Comparison of ENCODE assay signal across 1 cellular context in the genomic region with DNA sequence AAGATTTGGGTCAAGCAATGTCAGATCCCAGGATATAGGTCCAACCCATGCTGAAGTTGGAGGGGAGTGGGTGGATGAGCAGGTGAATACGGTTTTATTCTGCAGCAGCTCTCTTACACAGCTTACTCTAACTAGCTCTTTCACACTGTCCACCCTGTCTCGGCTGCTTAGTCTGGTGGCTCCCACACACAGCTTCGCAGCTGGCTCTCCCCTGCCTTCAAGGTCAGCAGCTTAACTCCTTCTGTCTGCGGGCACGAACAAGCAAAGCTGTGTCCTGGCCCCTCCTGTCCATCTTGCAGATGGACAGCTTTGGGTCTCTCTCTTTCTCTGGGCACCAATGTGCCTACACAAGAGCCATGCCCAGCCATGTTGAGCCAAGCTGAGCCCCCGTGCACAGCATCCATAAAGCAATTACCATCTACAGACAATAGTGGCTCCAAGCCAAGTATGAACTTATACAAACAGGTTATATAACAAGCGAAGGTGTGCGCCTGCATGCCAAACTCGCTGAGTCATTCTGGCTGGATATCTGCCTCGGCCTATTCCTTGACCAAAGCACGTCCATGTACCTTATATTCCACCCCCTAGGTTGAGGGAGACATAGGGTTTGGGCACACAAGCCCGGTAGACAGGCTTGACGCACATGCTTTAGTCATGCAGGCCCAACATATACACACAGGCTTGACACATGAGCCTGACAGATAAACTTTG.
TF ChIP-seq lines count a peak whose summit lies in the region.

No MANE protein-coding gene starts in this region.

TF ChIP-seq in GM23338, 12 proteins besides CTCF, POLR2A, EP300 and RAD21:
- TF ChIP-seq, protein P1, sequence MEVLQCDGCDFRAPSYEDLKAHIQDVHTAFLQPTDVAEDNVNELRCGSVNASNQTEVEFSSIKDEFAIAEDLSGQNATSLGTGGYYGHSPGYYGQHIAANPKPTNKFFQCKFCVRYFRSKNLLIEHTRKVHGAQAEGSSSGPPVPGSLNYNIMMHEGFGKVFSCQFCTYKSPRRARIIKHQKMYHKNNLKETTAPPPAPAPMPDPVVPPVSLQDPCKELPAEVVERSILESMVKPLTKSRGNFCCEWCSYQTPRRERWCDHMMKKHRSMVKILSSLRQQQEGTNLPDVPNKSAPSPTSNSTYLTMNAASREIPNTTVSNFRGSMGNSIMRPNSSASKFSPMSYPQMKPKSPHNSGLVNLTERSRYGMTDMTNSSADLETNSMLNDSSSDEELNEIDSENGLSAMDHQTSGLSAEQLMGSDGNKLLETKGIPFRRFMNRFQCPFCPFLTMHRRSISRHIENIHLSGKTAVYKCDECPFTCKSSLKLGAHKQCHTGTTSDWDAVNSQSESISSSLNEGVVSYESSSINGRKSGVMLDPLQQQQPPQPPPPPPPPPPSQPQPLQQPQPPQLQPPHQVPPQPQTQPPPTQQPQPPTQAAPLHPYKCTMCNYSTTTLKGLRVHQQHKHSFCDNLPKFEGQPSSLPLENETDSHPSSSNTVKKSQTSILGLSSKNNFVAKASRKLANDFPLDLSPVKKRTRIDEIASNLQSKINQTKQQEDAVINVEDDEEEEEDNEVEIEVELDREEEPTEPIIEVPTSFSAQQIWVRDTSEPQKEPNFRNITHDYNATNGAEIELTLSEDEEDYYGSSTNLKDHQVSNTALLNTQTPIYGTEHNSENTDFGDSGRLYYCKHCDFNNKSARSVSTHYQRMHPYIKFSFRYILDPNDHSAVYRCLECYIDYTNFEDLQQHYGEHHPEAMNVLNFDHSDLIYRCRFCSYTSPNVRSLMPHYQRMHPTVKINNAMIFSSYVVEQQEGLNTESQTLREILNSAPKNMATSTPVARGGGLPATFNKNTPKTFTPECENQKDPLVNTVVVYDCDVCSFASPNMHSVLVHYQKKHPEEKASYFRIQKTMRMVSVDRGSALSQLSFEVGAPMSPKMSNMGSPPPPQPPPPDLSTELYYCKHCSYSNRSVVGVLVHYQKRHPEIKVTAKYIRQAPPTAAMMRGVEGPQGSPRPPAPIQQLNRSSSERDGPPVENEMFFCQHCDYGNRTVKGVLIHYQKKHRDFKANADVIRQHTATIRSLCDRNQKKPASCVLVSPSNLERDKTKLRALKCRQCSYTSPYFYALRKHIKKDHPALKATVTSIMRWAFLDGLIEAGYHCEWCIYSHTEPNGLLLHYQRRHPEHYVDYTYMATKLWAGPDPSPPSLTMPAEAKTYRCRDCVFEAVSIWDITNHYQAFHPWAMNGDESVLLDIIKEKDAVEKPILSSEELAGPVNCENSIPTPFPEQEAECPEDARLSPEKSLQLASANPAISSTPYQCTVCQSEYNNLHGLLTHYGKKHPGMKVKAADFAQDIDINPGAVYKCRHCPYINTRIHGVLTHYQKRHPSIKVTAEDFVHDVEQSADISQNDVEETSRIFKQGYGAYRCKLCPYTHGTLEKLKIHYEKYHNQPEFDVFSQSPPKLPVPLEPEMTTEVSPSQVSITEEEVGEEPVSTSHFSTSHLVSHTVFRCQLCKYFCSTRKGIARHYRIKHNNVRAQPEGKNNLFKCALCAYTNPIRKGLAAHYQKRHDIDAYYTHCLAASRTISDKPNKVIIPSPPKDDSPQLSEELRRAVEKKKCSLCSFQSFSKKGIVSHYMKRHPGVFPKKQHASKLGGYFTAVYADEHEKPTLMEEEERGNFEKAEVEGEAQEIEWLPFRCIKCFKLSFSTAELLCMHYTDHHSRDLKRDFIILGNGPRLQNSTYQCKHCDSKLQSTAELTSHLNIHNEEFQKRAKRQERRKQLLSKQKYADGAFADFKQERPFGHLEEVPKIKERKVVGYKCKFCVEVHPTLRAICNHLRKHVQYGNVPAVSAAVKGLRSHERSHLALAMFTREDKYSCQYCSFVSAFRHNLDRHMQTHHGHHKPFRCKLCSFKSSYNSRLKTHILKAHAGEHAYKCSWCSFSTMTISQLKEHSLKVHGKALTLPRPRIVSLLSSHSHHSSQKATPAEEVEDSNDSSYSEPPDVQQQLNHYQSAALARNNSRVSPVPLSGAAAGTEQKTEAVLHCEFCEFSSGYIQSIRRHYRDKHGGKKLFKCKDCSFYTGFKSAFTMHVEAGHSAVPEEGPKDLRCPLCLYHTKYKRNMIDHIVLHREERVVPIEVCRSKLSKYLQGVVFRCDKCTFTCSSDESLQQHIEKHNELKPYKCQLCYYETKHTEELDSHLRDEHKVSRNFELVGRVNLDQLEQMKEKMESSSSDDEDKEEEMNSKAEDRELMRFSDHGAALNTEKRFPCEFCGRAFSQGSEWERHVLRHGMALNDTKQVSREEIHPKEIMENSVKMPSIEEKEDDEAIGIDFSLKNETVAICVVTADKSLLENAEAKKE (CRISPR knock-in tag; IDR thresholded peaks at IDR 0.05): no peak
- TF ChIP-seq POLR2AphosphoS5 (IDR thresholded peaks at IDR 0.05; ENCODE audit: low read depth) (no peak), ZNF331 (CRISPR knock-in tag; IDR thresholded peaks at IDR 0.05; ENCODE audit: low read depth) (no peak), ZNF114 (CRISPR knock-in tag; IDR thresholded peaks at IDR 0.05) (no peak), EZH2phosphoT487 (IDR thresholded peaks at IDR 0.05; ENCODE audit: unreplicated experiment) (no peak), JUNB (IDR thresholded peaks at IDR 0.05; ENCODE audit: unreplicated experiment) (no peak), EZH2 (IDR thresholded peaks at IDR 0.05; ENCODE audit: low read depth, unreplicated experiment) (no peak), CREB1 (CRISPR knock-in tag; IDR thresholded peaks at IDR 0.05; ENCODE audit: low read depth) (no peak), NANOG (IDR thresholded peaks at IDR 0.05; ENCODE audit: borderline replicate concordance) (no peak), STAT1 (IDR thresholded peaks at IDR 0.05; ENCODE audit: unreplicated experiment) (no peak)
- TF ChIP-seq, protein P2, sequence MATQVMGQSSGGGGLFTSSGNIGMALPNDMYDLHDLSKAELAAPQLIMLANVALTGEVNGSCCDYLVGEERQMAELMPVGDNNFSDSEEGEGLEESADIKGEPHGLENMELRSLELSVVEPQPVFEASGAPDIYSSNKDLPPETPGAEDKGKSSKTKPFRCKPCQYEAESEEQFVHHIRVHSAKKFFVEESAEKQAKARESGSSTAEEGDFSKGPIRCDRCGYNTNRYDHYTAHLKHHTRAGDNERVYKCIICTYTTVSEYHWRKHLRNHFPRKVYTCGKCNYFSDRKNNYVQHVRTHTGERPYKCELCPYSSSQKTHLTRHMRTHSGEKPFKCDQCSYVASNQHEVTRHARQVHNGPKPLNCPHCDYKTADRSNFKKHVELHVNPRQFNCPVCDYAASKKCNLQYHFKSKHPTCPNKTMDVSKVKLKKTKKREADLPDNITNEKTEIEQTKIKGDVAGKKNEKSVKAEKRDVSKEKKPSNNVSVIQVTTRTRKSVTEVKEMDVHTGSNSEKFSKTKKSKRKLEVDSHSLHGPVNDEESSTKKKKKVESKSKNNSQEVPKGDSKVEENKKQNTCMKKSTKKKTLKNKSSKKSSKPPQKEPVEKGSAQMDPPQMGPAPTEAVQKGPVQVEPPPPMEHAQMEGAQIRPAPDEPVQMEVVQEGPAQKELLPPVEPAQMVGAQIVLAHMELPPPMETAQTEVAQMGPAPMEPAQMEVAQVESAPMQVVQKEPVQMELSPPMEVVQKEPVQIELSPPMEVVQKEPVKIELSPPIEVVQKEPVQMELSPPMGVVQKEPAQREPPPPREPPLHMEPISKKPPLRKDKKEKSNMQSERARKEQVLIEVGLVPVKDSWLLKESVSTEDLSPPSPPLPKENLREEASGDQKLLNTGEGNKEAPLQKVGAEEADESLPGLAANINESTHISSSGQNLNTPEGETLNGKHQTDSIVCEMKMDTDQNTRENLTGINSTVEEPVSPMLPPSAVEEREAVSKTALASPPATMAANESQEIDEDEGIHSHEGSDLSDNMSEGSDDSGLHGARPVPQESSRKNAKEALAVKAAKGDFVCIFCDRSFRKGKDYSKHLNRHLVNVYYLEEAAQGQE (IDR thresholded peaks at IDR 0.05; ENCODE audit: unreplicated experiment): no peak
- TF ChIP-seq, protein P3, sequence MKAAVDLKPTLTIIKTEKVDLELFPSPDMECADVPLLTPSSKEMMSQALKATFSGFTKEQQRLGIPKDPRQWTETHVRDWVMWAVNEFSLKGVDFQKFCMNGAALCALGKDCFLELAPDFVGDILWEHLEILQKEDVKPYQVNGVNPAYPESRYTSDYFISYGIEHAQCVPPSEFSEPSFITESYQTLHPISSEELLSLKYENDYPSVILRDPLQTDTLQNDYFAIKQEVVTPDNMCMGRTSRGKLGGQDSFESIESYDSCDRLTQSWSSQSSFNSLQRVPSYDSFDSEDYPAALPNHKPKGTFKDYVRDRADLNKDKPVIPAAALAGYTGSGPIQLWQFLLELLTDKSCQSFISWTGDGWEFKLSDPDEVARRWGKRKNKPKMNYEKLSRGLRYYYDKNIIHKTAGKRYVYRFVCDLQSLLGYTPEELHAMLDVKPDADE (IDR thresholded peaks at IDR 0.05): no peak
